In genomic region chr17:41523225-41523593, GRCh38 we compare ENCODE assay signal across 1 cellular context.
A peak's percentile ranks its signal among the peaks of the same experiment; 100 is the strongest.
TF ChIP-seq lines count a peak whose summit lies in the region.

No MANE protein-coding gene starts in this region.

TF ChIP-seq in HepG2, 621 proteins besides CTCF, POLR2A, EP300 and RAD21:
- no peak for TF ChIP-seq ZNF619 (CRISPR knock-in tag; IDR thresholded peaks at IDR 0.05)
- TF ChIP-seq ZNF652 (CRISPR knock-in tag; IDR thresholded peaks at IDR 0.05; ENCODE audit: borderline replicate concordance, low read depth), result peak; percentile 52; the same call in 1 of the 2 replicates
- no peak for TF ChIP-seq ZNF138 (CRISPR knock-in tag; IDR thresholded peaks at IDR 0.05; ENCODE audit: low read depth)
- 0 out of 2 replicates have a peak, but pooled peaks have one; percentile 25 for TF ChIP-seq SRF (IDR thresholded peaks at IDR 0.05; ENCODE audit: low read depth, low read length)
- no peak for TF ChIP-seq NONO (IDR thresholded peaks at IDR 0.05)
- 0 out of 2 replicates have a peak, but pooled peaks have one; percentile 22 for TF ChIP-seq NONO (CRISPR knock-in tag; conservative IDR thresholded peaks at IDR 0.05)
- no peak for TF ChIP-seq PHF5A (CRISPR knock-in tag; IDR thresholded peaks at IDR 0.05; ENCODE audit: low read depth, unreplicated experiment)
- TF ChIP-seq ZNF660 (CRISPR knock-in tag; IDR thresholded peaks at IDR 0.05; ENCODE audit: borderline replicate concordance, low read depth), result no peak
- TF ChIP-seq ZNF557 (CRISPR knock-in tag; IDR thresholded peaks at IDR 0.05), result no peak
- no peak for TF ChIP-seq ZNF75D (CRISPR knock-in tag; IDR thresholded peaks at IDR 0.05; ENCODE audit: borderline replicate concordance)
- TF ChIP-seq ZFP1 (CRISPR knock-in tag; IDR thresholded peaks at IDR 0.05), result no peak
- no peak for TF ChIP-seq NKX3-1 (CRISPR knock-in tag; IDR thresholded peaks at IDR 0.05)
- TF ChIP-seq ZSCAN30 (CRISPR knock-in tag; IDR thresholded peaks at IDR 0.05), result no peak
